8 cellular contexts compared by ENCODE assay signal in the genomic region with DNA sequence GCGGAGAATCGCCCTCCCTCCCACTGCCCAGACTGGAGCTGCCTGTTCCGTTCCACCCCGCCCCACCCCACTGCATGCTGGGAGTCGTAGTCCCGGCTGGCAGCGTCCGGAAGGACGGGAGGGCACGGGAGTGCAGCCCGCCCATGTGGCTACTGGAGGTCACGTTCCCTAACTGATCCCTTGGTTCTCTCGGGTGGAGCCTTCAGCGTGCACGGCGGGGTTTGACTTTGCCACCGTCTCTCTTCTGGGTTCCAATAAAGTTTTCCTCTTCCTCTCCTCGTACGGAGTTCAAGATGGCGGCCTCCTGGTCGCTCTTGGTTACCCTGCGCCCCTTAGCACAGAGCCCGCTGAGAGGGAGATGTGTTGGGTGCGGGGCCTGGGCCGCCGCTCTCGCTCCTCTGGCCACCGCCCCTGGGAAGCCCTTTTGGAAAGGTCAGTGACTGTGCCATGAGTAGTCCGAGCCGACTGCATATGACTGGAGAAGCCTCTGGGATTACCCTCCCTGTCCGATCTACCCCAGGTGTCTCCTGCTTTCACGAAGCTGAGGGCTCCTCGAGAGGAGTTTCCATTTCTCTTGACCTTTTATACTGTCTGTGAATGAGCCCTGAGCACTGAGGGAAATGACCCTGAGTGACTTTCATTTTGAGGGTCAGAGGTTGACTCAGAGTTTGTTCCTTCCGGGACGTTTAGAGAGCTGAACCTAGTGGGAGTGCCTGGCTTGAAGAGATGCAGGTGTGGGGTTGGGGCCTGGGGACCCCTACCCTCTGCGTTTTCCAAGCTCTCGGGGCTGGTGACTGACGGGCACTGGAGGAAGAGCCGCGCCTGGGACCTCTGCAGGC. TPM values are rescaled to one million over a fixed set of nuclear protein-coding genes. Genes with fewer than 3 reads are reported as not detected.
A peak's percentile ranks its signal among the peaks of the same experiment; 100 is the strongest.
DNase-seq lines count a peak whose midpoint lies in the region; ATAC-seq and TF ChIP-seq lines count a peak whose summit lies in the region.

A gene (plus strand): TSS at position 268 of the 839 bp plus-strand sequence. CDS start 26 bp downstream, at position 294.

- DNase-seq in HFF-Myc (ENCODE audit: extremely low read depth, low read depth), result peak; percentile 59
- peak; percentile 89 for DNase-seq in MV-4-11 (lab: John Stamatoyannopoulos, UW)
- DNase-seq in SKM-1 (lab: John Stamatoyannopoulos, UW; ENCODE audit: unreplicated experiment), result peak; percentile 75
- peak; percentile 91 for DNase-seq in activated naive CD8-positive, alpha-beta T cell treated with anti-CD3 and anti-CD28 coated beads, Interleukin-2, amount 10 ng/mL, durations not matched to agents 7 days and 5 days
- peak; percentile 97 for DNase-seq in Right ventricle myocardium inferior (ENCODE audit: missing footprints)
- DNase-seq in ovary, result peak; percentile 88 to 93 (median 91)
- peak; percentile 96 for DNase-seq in thyroid gland

- peak within 1 kb of the TSS; percentile 79 for H3K4me3 ChIP-seq in GM08714 (ENCODE audit: low read length)
- peak within 1 kb of the TSS; percentile 70 for H3K4me3 ChIP-seq in HFF-Myc (replicated peaks; ENCODE audit: low read depth, low read length)
- H3K4me3 ChIP-seq in ovary, result peak within 1 kb of the TSS; percentile 75
- peak within 1 kb of the TSS; percentile 38 to 84 (median 62) for H3K4me3 ChIP-seq in thyroid gland (replicated peaks in 1 of 3)

- no peak for TF ChIP-seq EP300 in ovary (IDR thresholded peaks at IDR 0.05)

- peak; percentile 90 for ATAC-seq in activated naive CD8-positive, alpha-beta T cell treated with anti-CD3 and anti-CD28 coated beads, Interleukin-2, amount 10 ng/mL, durations not matched to agents 7 days and 5 days (ENCODE audit: low read depth)
- ATAC-seq in Right ventricle myocardium inferior, result peak; percentile 100

- POLR2A ChIA-PET in activated naive CD8-positive, alpha-beta T cell treated with anti-CD3 and anti-CD28 coated beads, Interleukin-2, amount 10 ng/mL, durations not matched to agents 7 days and 5 days (lab: Charles Lee), result interaction anchor here (0.7 to 2.5 kb wide), 6 partner anchors 26 to 836 kb away, joined by 3 to 32 read pairs (median 4); a partner anchor contains a TSS

- H3K4me1 Mint-ChIP-seq in activated naive CD8-positive, alpha-beta T cell treated with anti-CD3 and anti-CD28 coated beads, Interleukin-2, amount 10 ng/mL, durations not matched to agents 7 days and 5 days, result peaks cover 24% of the 10 kb centered on the region

- H3K36me3 ChIP-seq in ovary (no peaks in the 10 kb centered on the region), thyroid gland (no peaks in the 10 kb centered on the region)

- no peak for TF ChIP-seq CTCF in HFF-Myc (IDR thresholded peaks at IDR 0.05; ENCODE audit: low read depth, low read length, missing control alignments)
- no peak for TF ChIP-seq CTCF in ovary (IDR thresholded peaks at IDR 0.05)
- TF ChIP-seq CTCF in thyroid gland (IDR thresholded peaks at IDR 0.05), result peak in 1 of 6 experiments; percentile 4

- H3K4me1 ChIP-seq in ovary (ENCODE audit: insufficient read depth) (peaks cover 6% of the 10 kb centered on the region), thyroid gland (peaks cover 4 to 11% of the 10 kb centered on the region in 2 donors)

- WGBS in ovary, 3 donors, result 1 to 2% (median 2%) methylated on average over 40 of the region's 40 CpGs
- 1 to 8% methylated on average over 6 to 37 of the region's 40 CpGs for WGBS in thyroid gland, 2 donors

- peaks cover 1% of the 10 kb centered on the region for H3K36me3 Mint-ChIP-seq in activated naive CD8-positive, alpha-beta T cell treated with anti-CD3 and anti-CD28 coated beads, Interleukin-2, amount 10 ng/mL, durations not matched to agents 7 days and 5 days

- H3K4me3 Mint-ChIP-seq in activated naive CD8-positive, alpha-beta T cell treated with anti-CD3 and anti-CD28 coated beads, Interleukin-2, amount 10 ng/mL, durations not matched to agents 7 days and 5 days, result peak within 1 kb of the TSS; percentile 95

- H3K27me3 ChIP-seq in ovary, result no peaks in the 10 kb centered on the region
- no peaks in the 10 kb centered on the region for H3K27me3 ChIP-seq in thyroid gland

- TF ChIP-seq POLR2A in ovary (IDR thresholded peaks at IDR 0.05) (no peak), thyroid gland (IDR thresholded peaks at IDR 0.05) (peak in 1 of 2 donors; percentile 85)

- H3K27me3 Mint-ChIP-seq in activated naive CD8-positive, alpha-beta T cell treated with anti-CD3 and anti-CD28 coated beads, Interleukin-2, amount 10 ng/mL, durations not matched to agents 7 days and 5 days, result peaks cover 7% of the 10 kb centered on the region

- H3K9me3 ChIP-seq in ovary (no peaks in the 10 kb centered on the region), thyroid gland (no peaks in the 10 kb centered on the region)

- H3K27ac Mint-ChIP-seq in activated naive CD8-positive, alpha-beta T cell treated with anti-CD3 and anti-CD28 coated beads, Interleukin-2, amount 10 ng/mL, durations not matched to agents 7 days and 5 days, result peak within 1 kb of the TSS; percentile 100

- intact Hi-C loops in Right ventricle myocardium inferior (cut with DNase I), result loop anchor here (1.0 kb wide), 1 partner anchor 34 kb away; a partner anchor contains a TSS
- intact Hi-C loops in ovary (cut with DNase I), result loop anchor here in 1 of 4 donors (2.0 kb wide), 1 partner anchor 34 kb away; a partner anchor contains a TSS
- intact Hi-C loops in thyroid gland (cut with DNase I), result no loop called here

- H3K27ac ChIP-seq in ovary (peak within 1 kb of the TSS; percentile 39 to 59), thyroid gland (peak within 1 kb of the TSS; percentile 83 to 95 (median 91))

- no peaks in the 10 kb centered on the region for H3K9me3 Mint-ChIP-seq in activated naive CD8-positive, alpha-beta T cell treated with anti-CD3 and anti-CD28 coated beads, Interleukin-2, amount 10 ng/mL, durations not matched to agents 7 days and 5 days

RNA-seq across cellular contexts. Expression of the gene that starts here (rescaled TPM):
- 1 to 10 TPM; 4.9 to 5.5 TPM for total RNA-seq in activated naive CD8-positive, alpha-beta T cell treated with anti-CD3 and anti-CD28 coated beads, Interleukin-2, amount 10 ng/mL, durations not matched to agents 7 days and 5 days
- total RNA-seq in Right ventricle myocardium inferior, result 15.7 TPM
- total RNA-seq in ovary, result 1 to 10 TPM; 5.2 to 7.6 (median 5.9) TPM
- polyA plus RNA-seq in ovary, result 1 to 10 TPM; 1.2 to 3.4 TPM
- total RNA-seq in thyroid gland, result 1 to 10 TPM; 6.7 to 8.6 (median 7.4) TPM

Comparison
In these comparisons a context has a peak if more than half of its experiments do, and no peak if none do; other contexts are left out.
1. Peak in every context shown above with its lines: DNase-seq, ATAC-seq, H3K4me3 ChIP-seq and H3K27ac ChIP-seq.